9 cellular contexts compared by ENCODE assay signal in genomic region chr16:20910781-20911321, GRCh38. TPM values are rescaled to one million over a fixed set of nuclear protein-coding genes. Genes with fewer than 3 reads are reported as not detected.
A peak's percentile ranks its signal among the peaks of the same experiment; 100 is the strongest.
DNase-seq lines count a peak whose midpoint lies in the region; ATAC-seq, FAIRE-seq and TF ChIP-seq lines count a peak whose summit lies in the region.
"Had no signal": no experiment of that assay in that cellular context is flagged by ENCODE, and none has a peak within 500 bp of the region (broad histone marks: within the 10 kb centered on the region; RNA-seq: fewer than 3 reads in every experiment).

No MANE protein-coding gene starts in this region.

- H3K4me2 ChIP-seq in skeletal muscle satellite cell (ENCODE audit: low read length) = peak overlapping the region; percentile 67

- FAIRE-seq in H54 (lab: Jason Lieb, UNC) (peak; percentile 68), GM12892 (lab: Jason Lieb, UNC) (no peak)
- FAIRE-seq: TTC549 had no signal

- H3K9me3 ChIP-seq in skeletal muscle satellite cell (replicated peaks; ENCODE audit: low read length) (no peaks in the 10 kb centered on the region), prostate gland (no peaks in the 10 kb centered on the region)

- H3K27me3 ChIP-seq in skeletal muscle satellite cell (ENCODE audit: control insufficient read depth, insufficient read depth, low read length) (no peaks in the 10 kb centered on the region), prostate gland (replicated peaks; ENCODE audit: insufficient read depth) (no peaks in the 10 kb centered on the region)

- H3K9ac ChIP-seq in skeletal muscle satellite cell (ENCODE audit: low read depth, low read length) = peak overlapping the region; percentile 70

- H3K27ac ChIP-seq in prostate gland = no peak overlapping the region

- TF ChIP-seq POLR2A in H54 (IDR thresholded peaks at IDR 0.05; ENCODE audit: low read depth, low read length) = no peak
- no peak for TF ChIP-seq POLR2A in GM12892 (IDR thresholded peaks at IDR 0.05; ENCODE audit: low read depth, low read length)
- TF ChIP-seq POLR2A in prostate gland (IDR thresholded peaks at IDR 0.05) = no peak

- H3K36me3 ChIP-seq in skeletal muscle satellite cell (ENCODE audit: insufficient read depth, low read length) = no peaks in the 10 kb centered on the region
- no peaks in the 10 kb centered on the region for H3K36me3 ChIP-seq in prostate gland

- H3K4me3 ChIP-seq in fibroblast of pulmonary artery (replicated peaks; ENCODE audit: low read depth, low read length) (no peak overlapping the region), skeletal muscle satellite cell (ENCODE audit: low read length) (peak overlapping the region; percentile 23), prostate gland (no peak overlapping the region)

- intact Hi-C loops in prostate gland (cut with DNase I) = loop anchor here (10.0 kb wide), 1 partner anchor 106 kb away; the partner anchor contains the start of genes ERI2 and REXO5

- 33% methylated on average over 2 of the region's 2 CpGs for WGBS in prostate gland

- DNase-seq in H54 (ENCODE audit: insufficient read length, low spot score) (no peak), SW 1271 (lab: John Stamatoyannopoulos, UW) (peak; percentile 33 to 82), fibroblast of pulmonary artery (ENCODE audit: low read depth) (peak; percentile 94), GM12892 (ENCODE audit: insufficient read length) (no peak), hippocampal formation (lab: John Stamatoyannopoulos, UW) (no peak), prostate gland (ENCODE audit: low spot score) (no peak)

- no peak for ATAC-seq in HG03175 (IDR thresholded peaks at IDR 0.05; ENCODE audit: unreplicated experiment)

- H3K4me1 ChIP-seq in skeletal muscle satellite cell (ENCODE audit: control insufficient read depth, insufficient read depth, low read length) (peaks cover 71% of the 10 kb centered on the region), prostate gland (replicated peaks) (peaks cover 6% of the 10 kb centered on the region)

- TF ChIP-seq CTCF in fibroblast of pulmonary artery (IDR thresholded peaks at IDR 0.05; ENCODE audit: low read length, missing control alignments) = no peak
- no peak for TF ChIP-seq CTCF in prostate gland (IDR thresholded peaks at IDR 0.05)

RNA-seq across cellular contexts. Expression of gene LYRM1, which starts 10.3 kb away (rescaled TPM):
- 50.5 and 66.7 TPM in 2 replicates for total RNA-seq in skeletal muscle satellite cell (2012; rRNA removed)
- 31.9 TPM for polyA plus RNA-seq in GM12892 (2012; ENCODE audit: missing spikeins)
- 10 to 100 TPM; 26.1 to 64.5 TPM for total RNA-seq in prostate gland

RNA-seq across cellular contexts. Expression of gene DCUN1D3, which starts 10.7 kb away (rescaled TPM):
- total RNA-seq in skeletal muscle satellite cell (2012; rRNA removed) = 28.2 and 29.4 TPM in 2 replicates
- 2.5 TPM for polyA plus RNA-seq in GM12892 (2012; ENCODE audit: missing spikeins)
- total RNA-seq in prostate gland = 10 to 100 TPM in 1 of 2 donors, 1 to 10 TPM in 1; 7.2 to 16.5 TPM

Comparison
In these comparisons a context has a peak if more than half of its experiments do, and no peak if none do; other contexts are left out.
1. DNase-seq: peak in SW 1271 (2 of 2) and fibroblast of pulmonary artery (single experiment); none in H54 (single experiment), GM12892 (single experiment), hippocampal formation (0 of 2) and prostate gland (single experiment).